In the genomic region with DNA sequence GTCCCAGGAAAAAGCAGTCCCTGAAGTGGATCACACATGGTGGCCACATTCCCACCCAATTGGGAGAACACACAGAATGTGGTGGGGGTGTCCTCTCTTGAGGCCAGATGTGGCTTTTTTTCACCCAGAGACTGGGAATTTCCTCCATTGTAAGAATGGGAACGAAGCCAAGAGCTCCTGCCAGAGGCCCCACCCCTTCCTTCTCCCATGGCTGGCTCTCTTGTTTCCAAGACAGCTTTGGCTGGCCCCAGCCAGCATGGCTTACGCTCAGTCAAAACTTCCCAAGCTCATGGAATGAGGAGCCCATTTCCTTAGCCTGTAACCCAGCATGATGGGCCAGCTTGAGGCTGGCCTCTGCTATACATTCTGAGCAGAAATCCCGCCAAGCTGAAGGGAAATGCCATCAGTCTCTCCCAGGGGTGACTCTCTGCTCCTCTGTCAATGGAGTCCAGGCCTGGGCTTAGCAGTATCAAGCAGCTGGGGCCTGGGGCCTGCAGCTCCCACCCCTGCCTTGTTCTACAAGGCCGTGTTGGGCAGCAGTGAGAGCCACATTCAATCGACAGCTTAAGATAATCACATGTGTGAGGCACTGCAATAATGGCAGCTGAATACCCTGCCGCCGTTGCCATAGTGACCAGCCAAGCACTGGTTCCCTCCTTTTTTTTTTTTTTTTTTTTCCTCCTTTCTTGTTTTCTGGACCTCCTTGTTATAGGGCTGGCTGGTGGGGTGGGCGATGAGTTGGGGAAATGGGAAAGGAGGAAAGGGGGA, we compare ENCODE assay signal across 14 cellular contexts.
A peak's percentile ranks its signal among the peaks of the same experiment; 100 is the strongest.
DNase-seq lines count a peak whose midpoint lies in the region; ATAC-seq and TF ChIP-seq lines count a peak whose summit lies in the region.
"Had no signal": no experiment of that assay in that cellular context is flagged by ENCODE, and none has a peak within 500 bp of the region (broad histone marks: within the 10 kb centered on the region; RNA-seq: fewer than 3 reads in every experiment).

No MANE protein-coding gene starts in this region.

- H3K27ac Mint-ChIP-seq in endodermal cell: no peak overlapping the region
- H3K27ac Mint-ChIP-seq: progenitor cell of endocrine pancreas had no signal

- peaks cover 74% of the 10 kb centered on the region for H3K27me3 ChIP-seq in endodermal cell (ENCODE audit: control insufficient read depth, insufficient read depth, low read length, poor library complexity, severe bottlenecking)

- H3K4me1 ChIP-seq in endodermal cell (ENCODE audit: control insufficient read depth, insufficient read depth, low read length): peaks cover 17% of the 10 kb centered on the region

- peak overlapping the region; percentile 91 for H3K27ac ChIP-seq in endodermal cell (ENCODE audit: low read depth, low read length)

- H3K36me3 ChIP-seq in endodermal cell (ENCODE audit: control insufficient read depth, insufficient read depth, low read length): no peaks in the 10 kb centered on the region

- no peaks in the 10 kb centered on the region for H3K9me3 ChIP-seq in endodermal cell (ENCODE audit: control insufficient read depth, low read length)

- no peak overlapping the region for H3K9ac ChIP-seq in endodermal cell (ENCODE audit: extremely low read depth, low read length, poor library complexity, severe bottlenecking)

- ATAC-seq in GM18520 (IDR thresholded peaks at IDR 0.05; ENCODE audit: unreplicated experiment): no peak
- ATAC-seq: stimulated activated naive B cell treated with anti-CD40 and anti-IgM and Interleukin-4, amounts not matched to agents 10 μg/mL and 1 μg/mL and 100 μg/mL, for 72 hours had no signal

- H3K36me3 Mint-ChIP-seq in endodermal cell (ENCODE audit: low read depth): no peaks in the 10 kb centered on the region
- H3K36me3 Mint-ChIP-seq: stimulated activated naive B cell treated with anti-CD40 and anti-IgM and Interleukin-4, amounts not matched to agents 10 μg/mL and 1 μg/mL and 100 μg/mL, for 72 hours had no signal

- 35 to 45% methylated on average over 4 to 8 of the region's 8 CpGs for WGBS in endodermal cell (ENCODE audit: insufficient coverage in 1 of 2, insufficient read length in 1 of 2), 2 experiments

- DNase-seq in NCI-H446 (lab: John Stamatoyannopoulos, UW) (peak; percentile 7 to 65), NCI-H446 treated with DMSO at 0.1 percent for 48 hours (lab: John Stamatoyannopoulos, UW) (no peak), NCI-H2171 (lab: John Stamatoyannopoulos, UW) (peak; percentile 36), endodermal cell (peak; percentile 91), renal cortical epithelial cell (ENCODE audit: low read depth) (peak; percentile 57), SKM-1 (lab: John Stamatoyannopoulos, UW; ENCODE audit: unreplicated experiment) (no peak), NOMO-1 (lab: John Stamatoyannopoulos, UW; ENCODE audit: unreplicated experiment in 2 of 2) (no peak)
- DNase-seq: activated CD8-positive, alpha-beta memory T cell treated with anti-CD3 and anti-CD28 coated beads for 24 hours; activated naive CD4-positive, alpha-beta T cell treated with Interleukin-2 at 50 U/mL for 16 hours; midbrain; Right ventricle myocardium superior; stimulated activated naive B cell treated with anti-CD40 and anti-IgM and Interleukin-4, amounts not matched to agents 10 μg/mL and 1 μg/mL and 100 μg/mL, for 72 hours had no signal

- H3K4me3 ChIP-seq in endodermal cell (ENCODE audit: low read length): no peak overlapping the region

- no peak overlapping the region for H3K4me3 Mint-ChIP-seq in endodermal cell
- H3K4me3 Mint-ChIP-seq: stimulated activated naive B cell treated with anti-CD40 and anti-IgM and Interleukin-4, amounts not matched to agents 10 μg/mL and 1 μg/mL and 100 μg/mL, for 72 hours had no signal

- no peaks in the 10 kb centered on the region for H3K9me3 Mint-ChIP-seq in endodermal cell
- H3K9me3 Mint-ChIP-seq: stimulated activated naive B cell treated with anti-CD40 and anti-IgM and Interleukin-4, amounts not matched to agents 10 μg/mL and 1 μg/mL and 100 μg/mL, for 72 hours had no signal

- peaks cover 27% of the 10 kb centered on the region for H3K4me1 Mint-ChIP-seq in endodermal cell
- H3K4me1 Mint-ChIP-seq: stimulated activated naive B cell treated with anti-CD40 and anti-IgM and Interleukin-4, amounts not matched to agents 10 μg/mL and 1 μg/mL and 100 μg/mL, for 72 hours had no signal

- peaks cover 80% of the 10 kb centered on the region for H3K27me3 Mint-ChIP-seq in endodermal cell (ENCODE audit: insufficient read depth)

- no peak for TF ChIP-seq CTCF in endodermal cell (conservative IDR thresholded peaks at IDR 0.05)

Comparison
In these comparisons a context has a peak if more than half of its experiments do, and no peak if none do; other contexts are left out.
1. DNase-seq: peak in NCI-H446 (2 of 2), NCI-H2171 (single experiment), endodermal cell (single experiment) and renal cortical epithelial cell (single experiment); none in NCI-H446 treated with DMSO at 0.1 percent for 48 hours (single experiment), SKM-1 (single experiment) and NOMO-1 (0 of 2).